Comparison of ENCODE assay signal across 8 cellular contexts in genomic region chr19:48970923-48971395, GRCh38. TPM values are rescaled to one million over a fixed set of nuclear protein-coding genes. Genes with fewer than 3 reads are reported as not detected.
DNase-seq lines count a peak whose midpoint lies in the region; ATAC-seq, FAIRE-seq and TF ChIP-seq lines count a peak whose summit lies in the region.

No MANE protein-coding gene starts in this region.

- CTCF ChIA-PET in A549 (lab: Yijun Ruan, JAX) = interaction anchor here (0.6 to 19.0 kb wide), 64 partner anchors 11 to 325 kb away, joined by 3 to 360 read pairs (median 6); partner anchors contain the start of genes BAX, BCAT2, CA11 and DHDH

- no peak for TF ChIP-seq EP300 in A549 (IDR thresholded peaks at IDR 0.05)

- ATAC-seq in A549 = peak; percentile 25 to 55
- peak; percentile 93 for ATAC-seq in memory B cell (ENCODE audit: low read depth)

- DNase-seq in A549 (ENCODE audit: low read depth in 1 of 2, low spot score in 1 of 2) (peak; percentile 86 to 88), GM19239 (ENCODE audit: insufficient read length, low spot score) (no peak), NCI-H524 treated with DMSO at 0.1 percent for 48 hours (lab: John Stamatoyannopoulos, UW) (peak; percentile 38), dermis microvascular lymphatic vessel endothelial cell (ENCODE audit: low read depth in 2 of 2) (peak; percentile 51 to 86), memory B cell (ENCODE audit: low spot score in 2 of 2) (peak; percentile 85 to 87), NCI-H2227 (lab: John Stamatoyannopoulos, UW; ENCODE audit: unreplicated experiment) (no peak)
- peak; percentile 69 to 70 for DNase-seq in activated CD4-positive, alpha-beta T cell treated with anti-CD3 and anti-CD28 coated beads, Interleukin-2, amount 50 U/mL, for 24 hours (ENCODE audit: low read depth in 1 of 2, low spot score in 1 of 2)
- DNase-seq in stimulated activated CD8-positive, alpha-beta memory T cell treated with anti-CD3 and anti-CD28 coated beads, Interleukin-2, amount 100 ng/mL, for 48 hours (ENCODE audit: low read depth in 2 of 2) = peak; percentile 75 to 79

- TF ChIP-seq CTCF in A549 (IDR thresholded peaks at IDR 0.05) = peak; percentile 98

- no peaks in the 10 kb centered on the region for H3K9me3 Mint-ChIP-seq in memory B cell

- peaks cover 18% of the 10 kb centered on the region for H3K4me1 Mint-ChIP-seq in memory B cell

- TF ChIP-seq POLR2A in A549 (IDR thresholded peaks at IDR 0.05; ENCODE audit: low read length) = no peak

- H3K9me3 ChIP-seq in A549 = no peaks in the 10 kb centered on the region

- peaks cover 13% of the 10 kb centered on the region for H3K36me3 Mint-ChIP-seq in memory B cell

- H3K4me2 ChIP-seq in A549 = peak overlapping the region; percentile 31; the same call in 2 of the 3 replicates

- WGBS in A549 (ENCODE audit: missing lambda C conversion rate) = 14% methylated on average over 19 of the region's 19 CpGs

- no peak overlapping the region for H3K27ac Mint-ChIP-seq in memory B cell

- no peaks in the 10 kb centered on the region for H3K27me3 Mint-ChIP-seq in memory B cell

- no peak overlapping the region for H3K4me3 Mint-ChIP-seq in memory B cell

- FAIRE-seq in A549 (lab: Jason Lieb, UNC) = peak; percentile 85
- peak; percentile 94 for FAIRE-seq in GM19239 (lab: Jason Lieb, UNC)

- TF ChIP-seq RAD21 in A549 (conservative IDR thresholded peaks at IDR 0.05 in 1 of 2, IDR thresholded peaks at IDR 0.05 in 1 of 2) = peak; percentile 96 to 97

- no peak overlapping the region for H3K4me3 ChIP-seq in A549

- H3K27ac ChIP-seq in A549 = peak overlapping the region in 1 of 2 experiments; percentile 63; a peak in 3 of 6 replicates

- POLR2A ChIA-PET in A549 (lab: Yijun Ruan, JAX) = interaction anchor here (0.6 to 9.6 kb wide), 11 partner anchors 8 to 196 kb away, joined by 3 to 175 read pairs (median 5); partner anchors contain the start of genes BAX, GYS1, NUCB1 and PLEKHA4

- H3K4me1 ChIP-seq in A549 = peaks cover 23% of the 10 kb centered on the region

TF ChIP-seq in A549, 52 proteins besides CTCF, POLR2A, EP300 and RAD21:
- peak; percentile 94 for TF ChIP-seq SMC3 (IDR thresholded peaks at IDR 0.05)
- TF ChIP-seq CBX2 (IDR thresholded peaks at IDR 0.05; ENCODE audit: borderline replicate concordance, low read depth) = no peak
- no peak for TF ChIP-seq FOXS1 (CRISPR knock-in tag; IDR thresholded peaks at IDR 0.05)
- no peak for TF ChIP-seq NR3C1 (IDR thresholded peaks at IDR 0.05)
- TF ChIP-seq POLR2AphosphoS2 (conservative IDR thresholded peaks at IDR 0.05; ENCODE audit: low read length) = no peak
- no peak for TF ChIP-seq RFX5 (IDR thresholded peaks at IDR 0.05)
- no peak for TF ChIP-seq JUNB (IDR thresholded peaks at IDR 0.05)
- TF ChIP-seq CEBPB (IDR thresholded peaks at IDR 0.05) = no peak
- no peak for TF ChIP-seq EHMT2 (IDR thresholded peaks at IDR 0.05; ENCODE audit: low read depth)
- no peak for TF ChIP-seq USF2 (IDR thresholded peaks at IDR 0.05)
- no peak for TF ChIP-seq HOXA7 (CRISPR knock-in tag; IDR thresholded peaks at IDR 0.05)
- TF ChIP-seq MAX (IDR thresholded peaks at IDR 0.05) = 0 out of 2 replicates have a peak, but pooled peaks have one; percentile 44
- TF ChIP-seq REST (IDR thresholded peaks at IDR 0.05) = no peak

RNA-seq across cellular contexts. Expression of gene FTL, which starts 5.8 kb away (rescaled TPM):
- polyA plus RNA-seq in A549 (2011; rRNA removed) (4,743 and 7,067 TPM in 2 replicates), A549 (2017; fragmentation: RNase III; extraction: RNeasy Plus Mini Kit Qiagen cat#74134 plus additional on column Dnase treatment) (12,141 to 13,930 TPM (median 13,921 TPM) in 3 replicates)
- 10,619 and 11,714 TPM in 2 replicates for polyA plus RNA-seq in A549 (2012; cell fraction: cytosol; rRNA removed)
- 4,146 and 4,930 TPM in 2 replicates for polyA plus RNA-seq in A549 (2012; cell fraction: nucleus; rRNA removed)
- 3,763 and 4,254 TPM in 2 replicates for polyA minus RNA-seq in A549 (2011; rRNA and poly(A)+ RNA removed)
- 625 and 1,172 TPM in 2 replicates for total RNA-seq in dermis microvascular lymphatic vessel endothelial cell

RNA-seq across cellular contexts. Expression of gene BAX, which starts 16.3 kb away (rescaled TPM):
- polyA plus RNA-seq in A549 (2011; rRNA removed) (120 and 134 TPM in 2 replicates), A549 (2017; fragmentation: RNase III; extraction: RNeasy Plus Mini Kit Qiagen cat#74134 plus additional on column Dnase treatment) (265 to 299 TPM (median 284 TPM) in 3 replicates)
- 334 and 386 TPM in 2 replicates for polyA plus RNA-seq in A549 (2012; cell fraction: cytosol; rRNA removed)
- polyA plus RNA-seq in A549 (2012; cell fraction: nucleus; rRNA removed) = 294 and 323 TPM in 2 replicates
- polyA minus RNA-seq in A549 (2011; rRNA and poly(A)+ RNA removed) = 120 and 135 TPM in 2 replicates
- total RNA-seq in dermis microvascular lymphatic vessel endothelial cell = 85.0 and 95.6 TPM in 2 replicates

RNA-seq across cellular contexts. Expression of gene GYS1, which starts 22.1 kb away (rescaled TPM):
- polyA plus RNA-seq in A549 (2011; rRNA removed) (10.3 and 16.4 TPM in 2 replicates), A549 (2017; fragmentation: RNase III; extraction: RNeasy Plus Mini Kit Qiagen cat#74134 plus additional on column Dnase treatment) (23.8 to 25.0 TPM (median 24.8 TPM) in 3 replicates)
- 20.9 and 27.4 TPM in 2 replicates for polyA plus RNA-seq in A549 (2012; cell fraction: cytosol; rRNA removed)
- polyA plus RNA-seq in A549 (2012; cell fraction: nucleus; rRNA removed) = 56.7 and 57.3 TPM in 2 replicates
- polyA minus RNA-seq in A549 (2011; rRNA and poly(A)+ RNA removed) = 29.5 and 30.2 TPM in 2 replicates
- 14.8 and 16.0 TPM in 2 replicates for total RNA-seq in dermis microvascular lymphatic vessel endothelial cell

RNA-seq across cellular contexts. Expression of gene RUVBL2, which starts 22.7 kb away (rescaled TPM):
- 146 and 186 TPM in 2 replicates for polyA plus RNA-seq in A549 (2011; rRNA removed)
- polyA plus RNA-seq in A549 (2012; cell fraction: cytosol; rRNA removed) = 517 and 543 TPM in 2 replicates
- 718 and 862 TPM in 2 replicates for polyA plus RNA-seq in A549 (2012; cell fraction: nucleus; rRNA removed)
- 213 to 274 TPM (median 225 TPM) in 3 replicates for polyA plus RNA-seq in A549 (2017; fragmentation: RNase III; extraction: RNeasy Plus Mini Kit Qiagen cat#74134 plus additional on column Dnase treatment)
- 231 and 334 TPM in 2 replicates for polyA minus RNA-seq in A549 (2011; rRNA and poly(A)+ RNA removed)
- 139 and 197 TPM in 2 replicates for total RNA-seq in dermis microvascular lymphatic vessel endothelial cell

RNA-seq across cellular contexts. Expression of gene DHDH, which starts 37.5 kb away (rescaled TPM):
- polyA plus RNA-seq in A549 (2011; rRNA removed) (0.60 and 0.78 TPM in 2 replicates), A549 (2017; fragmentation: RNase III; extraction: RNeasy Plus Mini Kit Qiagen cat#74134 plus additional on column Dnase treatment) (1.1 to 1.2 TPM (median 1.2 TPM) in 3 replicates)
- 0.90 and 1.1 TPM in 2 replicates for polyA plus RNA-seq in A549 (2012; cell fraction: cytosol; rRNA removed)
- 0.93 and 1.1 TPM in 2 replicates for polyA plus RNA-seq in A549 (2012; cell fraction: nucleus; rRNA removed)
- polyA minus RNA-seq in A549 (2011; rRNA and poly(A)+ RNA removed) = 0.29 TPM in 1 of 2 replicates, not detected in the other
- total RNA-seq in dermis microvascular lymphatic vessel endothelial cell = 0.13 TPM in 1 of 2 replicates, not detected in the other

Comparison
In these comparisons a context has a peak if more than half of its experiments do, and no peak if none do; other contexts are left out.
1. DNase-seq: peak in A549 (2 of 2), NCI-H524 treated with DMSO at 0.1 percent for 48 hours (single experiment), activated CD4-positive, alpha-beta T cell treated with anti-CD3 and anti-CD28 coated beads, Interleukin-2, amount 50 U/mL, for 24 hours (2 of 2), dermis microvascular lymphatic vessel endothelial cell (2 of 2), memory B cell (2 of 2) and stimulated activated CD8-positive, alpha-beta memory T cell treated with anti-CD3 and anti-CD28 coated beads, Interleukin-2, amount 100 ng/mL, for 48 hours (2 of 2); none in GM19239 (single experiment) and NCI-H2227 (single experiment).